ENCODE assay signal across 1 cellular context in genomic region chr1:54699936-54700525, GRCh38.
TF ChIP-seq lines count a peak whose summit lies in the region.

No MANE protein-coding gene starts in this region.

TF ChIP-seq in H1, 55 proteins besides CTCF, POLR2A, EP300 and RAD21:
- TF ChIP-seq HDAC6 (IDR thresholded peaks at IDR 0.05; ENCODE audit: low read depth, low read length): no peak
- TF ChIP-seq EGR1 (IDR thresholded peaks at IDR 0.05; ENCODE audit: borderline replicate concordance, low read depth, low read length): no peak
- TF ChIP-seq BACH1 (IDR thresholded peaks at IDR 0.05; ENCODE audit: low read length): no peak
- no peak for TF ChIP-seq CBX8 (IDR thresholded peaks at IDR 0.05; ENCODE audit: borderline replicate concordance, low read depth, low read length)
- no peak for TF ChIP-seq CBX5 (IDR thresholded peaks at IDR 0.05; ENCODE audit: low read depth, low read length)
- no peak for TF ChIP-seq KDM1A (IDR thresholded peaks at IDR 0.05; ENCODE audit: borderline replicate concordance, low read length)
- TF ChIP-seq E2F6 (IDR thresholded peaks at IDR 0.05): no peak
- no peak for TF ChIP-seq BRCA1 (IDR thresholded peaks at IDR 0.05; ENCODE audit: low read depth, low read length)
- no peak for TF ChIP-seq MAX (IDR thresholded peaks at IDR 0.05)
- no peak for TF ChIP-seq PHF8 (conservative IDR thresholded peaks at IDR 0.05; ENCODE audit: low read depth, low read length)
- no peak for TF ChIP-seq FOSL1 (IDR thresholded peaks at IDR 0.05; ENCODE audit: insufficient read depth, low read depth, low read length)
- TF ChIP-seq YY1 (IDR thresholded peaks at IDR 0.05; ENCODE audit: low read depth, low read length): no peak
- no peak for TF ChIP-seq HDAC2 (IDR thresholded peaks at IDR 0.05; ENCODE audit: borderline replicate concordance in 1 of 2, low read depth in 2 of 2, low read length in 2 of 2)
- no peak for TF ChIP-seq ZNF274 (IDR thresholded peaks at IDR 0.05; ENCODE audit: borderline replicate concordance, extremely low read depth, low read length)
- no peak for TF ChIP-seq JUN (IDR thresholded peaks at IDR 0.05; ENCODE audit: low read depth, low read length)
- no peak for TF ChIP-seq SIN3A (conservative IDR thresholded peaks at IDR 0.05 in 1 of 2, IDR thresholded peaks at IDR 0.05 in 1 of 2; ENCODE audit: low read depth in 1 of 2, low read length in 2 of 2)
